Comparison of ENCODE assay signal across 30 cellular contexts in the genomic region with DNA sequence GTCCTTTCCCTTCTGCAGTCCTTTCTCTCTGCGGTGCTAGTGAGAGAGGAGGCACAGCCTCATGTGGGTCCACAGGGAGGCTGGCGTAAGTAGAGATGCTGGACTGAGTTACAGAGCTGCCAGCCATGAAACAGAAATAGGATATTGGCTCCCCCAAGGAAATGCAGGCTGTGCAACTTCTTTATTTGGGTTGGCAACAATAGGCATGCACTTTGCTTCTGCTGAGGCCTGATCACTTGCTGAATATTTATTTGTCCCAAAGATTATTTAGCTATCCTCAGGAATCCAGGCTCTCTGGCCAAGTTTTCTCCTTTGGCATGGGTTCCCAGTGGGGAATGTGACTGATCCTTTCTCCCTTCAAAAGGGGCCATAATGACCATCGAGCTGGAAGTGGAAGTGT. TPM values are rescaled to one million over a fixed set of nuclear protein-coding genes. Genes with fewer than 3 reads are reported as not detected.
DNase-seq lines count a peak whose midpoint lies in the region; ATAC-seq and TF ChIP-seq lines count a peak whose summit lies in the region.
"Had no signal": no experiment of that assay in that cellular context is flagged by ENCODE, and none has a peak within 500 bp of the region (broad histone marks: within the 10 kb centered on the region; RNA-seq: fewer than 3 reads in every experiment).

No MANE protein-coding gene starts in this region.

- no peaks in the 10 kb centered on the region for H3K36me3 ChIP-seq in sigmoid colon
- H3K36me3 ChIP-seq: BLaER1 treated with 17β-estradiol and CSF1 and Interleukin-3, amounts not matched to agents 10 nM and 100 nM; gastrocnemius medialis; left ventricle myocardium inferior; neural progenitor cell; WERI-Rb-1 had no signal

- peak; percentile 83 for DNase-seq in LNCaP clone FGC (ENCODE audit: low read depth)
- DNase-seq in medulla oblongata (ENCODE audit: extremely low spot score), result peak; percentile 70
- DNase-seq in sigmoid colon, result no peak
- no peak for DNase-seq in activated CD8-positive, alpha-beta T cell treated with anti-CD3 and anti-CD28 coated beads for 36 hours
- DNase-seq in stimulated activated CD4-positive, alpha-beta T cell treated with anti-CD3 and anti-CD28 coated beads, Interleukin-2, amount 100 ng/mL, for 48 hours, result no peak
- DNase-seq in omental fat pad (ENCODE audit: low spot score), result no peak
- DNase-seq: activated CD4-positive, alpha-beta T cell treated with anti-CD3 and anti-CD28 coated beads for 48 hours; activated naive CD4-positive, alpha-beta T cell treated with Interleukin-2 at 50 U/mL for 16 hours; activated T-cell treated with anti-CD3 and anti-CD28 coated beads, Interleukin-2, amount 50 U/mL, for 24 hours; Caco-2; DMS79; gastrocnemius medialis; GF-D8; left ventricle myocardium inferior; NCI-H2029 treated with DMSO at 0.1 percent for 48 hours; NCI-H2227 treated with DMSO at 0.1 percent for 48 hours; NCI-H526 treated with DMSO at 0.1 percent for 48 hours; PC-9; psoas muscle; SHP77; stimulated activated CD4-positive, alpha-beta T cell treated with anti-CD3 and anti-CD28 coated beads, Interleukin-1b, Interleukin-23, amount 100 ng/mL, for 48 hours; WERI-Rb-1 had no signal

- intact Hi-C loops in sigmoid colon (cut with DNase I), result loop anchor here (2.0 to 5.0 kb wide), 2 partner anchors 35 to 87 kb away; no protein-coding TSS in a partner anchor
- intact Hi-C loops in activated CD8-positive, alpha-beta T cell treated with anti-CD3 and anti-CD28 coated beads for 36 hours (cut with micrococcal nuclease), result no loop called here

- POLR2A ChIA-PET in activated CD8-positive, alpha-beta T cell treated with anti-CD3 and anti-CD28 coated beads for 36 hours (lab: Charles Lee), result no interaction called here

- H3K4me3 ChIP-seq in LNCaP clone FGC (ENCODE audit: low read depth, low read length) (no peak overlapping the region), sigmoid colon (no peak overlapping the region)
- H3K4me3 ChIP-seq: BLaER1 treated with 17β-estradiol and CSF1 and Interleukin-3, amounts not matched to agents 10 nM and 100 nM; gastrocnemius medialis; left ventricle myocardium inferior; neural progenitor cell; PC-9; psoas muscle; smooth muscle cell had no signal

- no peak for TF ChIP-seq EP300 in sigmoid colon (IDR thresholded peaks at IDR 0.05)

- H3K9me3 Mint-ChIP-seq in activated CD8-positive, alpha-beta T cell treated with anti-CD3 and anti-CD28 coated beads for 36 hours, result no peaks in the 10 kb centered on the region
- no peaks in the 10 kb centered on the region for H3K9me3 Mint-ChIP-seq in activated T-helper 17 cell treated with anti-CD3 and anti-CD28 coated beads, Interleukin-2, amount 50 U/mL, for 72 hours
- H3K9me3 Mint-ChIP-seq: activated T-cell treated with anti-CD3 and anti-CD28 coated beads, Interleukin-2, amount 50 U/mL, for 24 hours; dendritic cell treated with granulocyte-macrophage colony-stimulating factor and Interleukin-4, amounts not matched to agents 40 ng/mL and 50 ng/mL, for 4 days; neural progenitor cell had no signal

- no peaks in the 10 kb centered on the region for H3K9me3 ChIP-seq in sigmoid colon
- H3K9me3 ChIP-seq: BLaER1 treated with 17β-estradiol and CSF1 and Interleukin-3, amounts not matched to agents 10 nM and 100 nM; Caco-2; gastrocnemius medialis; left ventricle myocardium inferior; psoas muscle had no signal

- TF ChIP-seq POLR2A in sigmoid colon (IDR thresholded peaks at IDR 0.05), result no peak

- ATAC-seq in activated CD8-positive, alpha-beta T cell treated with anti-CD3 and anti-CD28 coated beads for 36 hours, result no peak
- no peak for ATAC-seq in activated T-helper 17 cell treated with anti-CD3 and anti-CD28 coated beads, Interleukin-2, amount 50 U/mL, for 72 hours (replicated peaks)
- no peak for ATAC-seq in omental fat pad (ENCODE audit: low FRiP score)
- ATAC-seq: gastrocnemius medialis, psoas muscle had no signal

- CTCF ChIA-PET in activated CD8-positive, alpha-beta T cell treated with anti-CD3 and anti-CD28 coated beads for 36 hours (lab: Charles Lee), result no interaction called here

- no peaks in the 10 kb centered on the region for H3K27me3 ChIP-seq in sigmoid colon
- H3K27me3 ChIP-seq: BLaER1 treated with 17β-estradiol and CSF1 and Interleukin-3, amounts not matched to agents 10 nM and 100 nM; gastrocnemius medialis; neural progenitor cell had no signal

- H3K4me1 ChIP-seq in sigmoid colon, result peaks cover 0 to 38% (median 22%) of the 10 kb centered on the region in 4 donors
- H3K4me1 ChIP-seq: BLaER1 treated with 17β-estradiol and CSF1 and Interleukin-3, amounts not matched to agents 10 nM and 100 nM; Caco-2; neural progenitor cell; psoas muscle had no signal

- H3K27ac Mint-ChIP-seq in activated CD8-positive, alpha-beta T cell treated with anti-CD3 and anti-CD28 coated beads for 36 hours, result no peak overlapping the region
- no peak overlapping the region for H3K27ac Mint-ChIP-seq in activated T-helper 17 cell treated with anti-CD3 and anti-CD28 coated beads, Interleukin-2, amount 50 U/mL, for 72 hours
- H3K27ac Mint-ChIP-seq: activated T-cell treated with anti-CD3 and anti-CD28 coated beads, Interleukin-2, amount 50 U/mL, for 24 hours; dendritic cell treated with granulocyte-macrophage colony-stimulating factor and Interleukin-4, amounts not matched to agents 40 ng/mL and 50 ng/mL, for 4 days; neural progenitor cell had no signal

- no peak for TF ChIP-seq CTCF in LNCaP clone FGC (IDR thresholded peaks at IDR 0.05; ENCODE audit: control insufficient read depth, extremely low read depth, insufficient read depth)
- TF ChIP-seq CTCF in sigmoid colon (IDR thresholded peaks at IDR 0.05), result no peak
- no peak for TF ChIP-seq CTCF in activated CD8-positive, alpha-beta T cell treated with anti-CD3 and anti-CD28 coated beads for 36 hours (IDR thresholded peaks at IDR 0.05)
- no peak for TF ChIP-seq CTCF in omental fat pad (IDR thresholded peaks at IDR 0.05)

- no peak overlapping the region for H3K4me3 Mint-ChIP-seq in activated CD8-positive, alpha-beta T cell treated with anti-CD3 and anti-CD28 coated beads for 36 hours
- H3K4me3 Mint-ChIP-seq in activated T-helper 17 cell treated with anti-CD3 and anti-CD28 coated beads, Interleukin-2, amount 50 U/mL, for 72 hours, result no peak overlapping the region
- H3K4me3 Mint-ChIP-seq: activated T-cell treated with anti-CD3 and anti-CD28 coated beads, Interleukin-2, amount 50 U/mL, for 24 hours; dendritic cell treated with granulocyte-macrophage colony-stimulating factor and Interleukin-4, amounts not matched to agents 40 ng/mL and 50 ng/mL, for 4 days; neural progenitor cell had no signal

- WGBS in sigmoid colon, 2 donors, result 83 to 89% methylated on average over 3 of the region's 3 CpGs

- H3K36me3 Mint-ChIP-seq in activated CD8-positive, alpha-beta T cell treated with anti-CD3 and anti-CD28 coated beads for 36 hours (ENCODE audit: low read depth), result no peaks in the 10 kb centered on the region
- no peaks in the 10 kb centered on the region for H3K36me3 Mint-ChIP-seq in activated T-helper 17 cell treated with anti-CD3 and anti-CD28 coated beads, Interleukin-2, amount 50 U/mL, for 72 hours (ENCODE audit: low read depth)

- H3K27me3 Mint-ChIP-seq in activated CD8-positive, alpha-beta T cell treated with anti-CD3 and anti-CD28 coated beads for 36 hours, result peaks cover 14% of the 10 kb centered on the region
- peaks cover 11% of the 10 kb centered on the region for H3K27me3 Mint-ChIP-seq in activated T-helper 17 cell treated with anti-CD3 and anti-CD28 coated beads, Interleukin-2, amount 50 U/mL, for 72 hours

- H3K27ac ChIP-seq in cingulate gyrus (ENCODE audit: low read depth, low read length) (peak overlapping the region; percentile 56), sigmoid colon (peak overlapping the region; percentile 32 to 78 (median 68))
- H3K27ac ChIP-seq: BLaER1 treated with 17β-estradiol and CSF1 and Interleukin-3, amounts not matched to agents 10 nM and 100 nM; left ventricle myocardium inferior; neural progenitor cell; PC-9; psoas muscle; WERI-Rb-1 had no signal

- H3K4me1 Mint-ChIP-seq in activated CD8-positive, alpha-beta T cell treated with anti-CD3 and anti-CD28 coated beads for 36 hours (ENCODE audit: low read depth), result no peaks in the 10 kb centered on the region
- H3K4me1 Mint-ChIP-seq in activated T-helper 17 cell treated with anti-CD3 and anti-CD28 coated beads, Interleukin-2, amount 50 U/mL, for 72 hours, result no peaks in the 10 kb centered on the region

RNA-seq across cellular contexts. Expression of a gene that starts 59.9 kb away (rescaled TPM):
- total RNA-seq in sigmoid colon (10 to 100 TPM in 3 of 4 donors, 1 to 10 TPM in 1; 6.8 to 16.1 (median 12.9) TPM), omental fat pad (under 1 TPM in 2 of 4 donors, not detected in 2; 0.12 to 0.28 TPM)
- under 1 TPM in 2 of 3 donors, not detected in 1; 0.60 to 0.96 TPM for polyA plus RNA-seq in sigmoid colon
- total RNA-seq in activated CD8-positive, alpha-beta T cell treated with anti-CD3 and anti-CD28 coated beads for 36 hours, result not detected
- not detected for total RNA-seq in activated T-helper 17 cell treated with anti-CD3 and anti-CD28 coated beads, Interleukin-2, amount 50 U/mL, for 72 hours
- total RNA-seq: bronchial epithelial cell, PC-9 had no signal
- polyA plus RNA-seq: AG04450, smooth muscle cell had no signal

Comparison
In these comparisons a context has a peak if more than half of its experiments do, and no peak if none do; other contexts are left out.
1. DNase-seq: peak in LNCaP clone FGC (single experiment) and medulla oblongata (single experiment); none in sigmoid colon (single experiment), activated CD8-positive, alpha-beta T cell treated with anti-CD3 and anti-CD28 coated beads for 36 hours (single experiment), stimulated activated CD4-positive, alpha-beta T cell treated with anti-CD3 and anti-CD28 coated beads, Interleukin-2, amount 100 ng/mL, for 48 hours (0 of 2) and omental fat pad (single experiment).
2. RNA of a gene that starts 59.9 kb away (total RNA-seq): 6.8 to 16.1 TPM in sigmoid colon; 0.12 to 0.28 TPM in omental fat pad, not detected in activated CD8-positive, alpha-beta T cell treated with anti-CD3 and anti-CD28 coated beads for 36 hours and not detected in activated T-helper 17 cell treated with anti-CD3 and anti-CD28 coated beads, Interleukin-2, amount 50 U/mL, for 72 hours; every median in the first group is over 4 times any median in the second.